In the genomic region with DNA sequence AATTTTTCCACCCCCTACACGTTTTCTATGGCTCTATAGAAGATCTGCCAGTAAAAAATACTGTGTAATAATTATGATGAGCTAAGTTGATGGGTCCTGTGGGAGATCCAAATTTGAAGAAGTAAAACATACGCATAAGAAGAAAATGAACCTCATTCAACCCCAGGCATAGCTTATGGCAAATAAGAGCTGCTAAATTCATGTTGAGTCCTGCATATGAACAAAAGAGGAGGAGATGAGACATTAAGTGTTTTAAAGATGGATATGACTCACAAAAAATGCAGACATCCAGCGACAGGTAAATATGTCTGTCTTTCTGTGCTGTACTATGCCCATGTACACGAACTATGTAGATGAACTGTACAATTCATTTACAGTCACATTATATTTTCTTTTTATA, we compare ENCODE assay signal across 31 cellular contexts.
"Had no signal": no experiment of that assay in that cellular context is flagged by ENCODE, and none has a peak within 500 bp of the region (broad histone marks: within the 10 kb centered on the region; RNA-seq: fewer than 3 reads in every experiment).

No MANE protein-coding gene starts in this region.

- H3K27me3 ChIP-seq: ascending aorta, MG63 had no signal

- H3K9me3 ChIP-seq: ascending aorta, MG63 had no signal

- H3K4me3 ChIP-seq: ascending aorta, MG63 had no signal

- H3K36me3 ChIP-seq: ascending aorta, MG63 had no signal

- H3K27ac Mint-ChIP-seq: activated CD4-positive, alpha-beta T cell treated with anti-CD3 and anti-CD28 coated beads, Interleukin-2, amount 10 ng/mL, durations not matched to agents 24 days and 14 days; activated CD8-positive, alpha-beta T cell treated with anti-CD3 and anti-CD28 coated beads for 36 hours; activated naive CD4-positive, alpha-beta T cell treated with anti-CD3 and anti-CD28 coated beads, Interleukin-2, amount 50 U/mL, for 24 hours; activated naive CD8-positive, alpha-beta T cell treated with anti-CD3 and anti-CD28 coated beads, Interleukin-2, amount 10 ng/mL, durations not matched to agents 7 days and 5 days; activated T-cell treated with anti-CD3 and anti-CD28 coated beads, Interleukin-2, amount 50 U/mL, for 72 hours; activated T-helper 17 cell treated with anti-CD3 and anti-CD28 coated beads, Interleukin-2, amount 50 U/mL, for 72 hours; IgD-negative memory B cell had no signal

- H3K4me3 Mint-ChIP-seq: activated CD4-positive, alpha-beta T cell treated with anti-CD3 and anti-CD28 coated beads, Interleukin-2, amount 10 ng/mL, durations not matched to agents 24 days and 14 days; activated CD8-positive, alpha-beta T cell treated with anti-CD3 and anti-CD28 coated beads for 36 hours; activated naive CD4-positive, alpha-beta T cell treated with anti-CD3 and anti-CD28 coated beads, Interleukin-2, amount 50 U/mL, for 24 hours; activated naive CD8-positive, alpha-beta T cell treated with anti-CD3 and anti-CD28 coated beads, Interleukin-2, amount 10 ng/mL, durations not matched to agents 7 days and 5 days; activated T-cell treated with anti-CD3 and anti-CD28 coated beads, Interleukin-2, amount 50 U/mL, for 72 hours; activated T-helper 17 cell treated with anti-CD3 and anti-CD28 coated beads, Interleukin-2, amount 50 U/mL, for 72 hours; IgD-negative memory B cell had no signal

- H3K27ac ChIP-seq: ascending aorta had no signal

- DNase-seq: activated CD4-positive, alpha-beta T cell treated with anti-CD3 and anti-CD28 coated beads, Interleukin-2, amount 10 ng/mL, durations not matched to agents 24 days and 14 days; activated CD4-positive, alpha-beta T cell treated with anti-CD3 and anti-CD28 coated beads, Interleukin-2, amount 50 U/mL, for 4 hours; activated CD8-positive, alpha-beta T cell treated with anti-CD3 and anti-CD28 coated beads for 36 hours; activated effector memory CD4-positive, alpha-beta T cell treated with anti-CD3 and anti-CD28 coated beads, Interleukin-2, amount 50 U/mL, for 16 hours; activated naive CD4-positive, alpha-beta T cell; activated naive CD8-positive, alpha-beta T cell treated with anti-CD3 and anti-CD28 coated beads, Interleukin-2, amount 10 ng/mL, durations not matched to agents 7 days and 5 days; activated T-cell treated with anti-CD3 and anti-CD28 coated beads, Interleukin-2, amount 50 U/mL, for 1 hour; activated T-cell treated with anti-CD3 and anti-CD28 coated beads, Interleukin-2, amount 50 U/mL, for 72 hours; amygdala; caudate nucleus; cerebellar nuclear complex; Karpas-422; KBM-7; MG63; NCI-H1048; NCI-H1105 treated with DMSO at 0.1 percent for 48 hours; NCI-H146; NCI-H1930; NCI-H2107; NCI-H226; NCI-H446 treated with DMSO at 0.1 percent for 48 hours; NCI-H524; Right ventricle myocardium superior; RPMI8226; SW 1271; T-helper 1 cell had no signal

- H3K4me1 ChIP-seq: ascending aorta had no signal

- H3K36me3 Mint-ChIP-seq: activated naive CD4-positive, alpha-beta T cell treated with anti-CD3 and anti-CD28 coated beads, Interleukin-2, amount 50 U/mL, for 24 hours; activated naive CD8-positive, alpha-beta T cell treated with anti-CD3 and anti-CD28 coated beads, Interleukin-2, amount 10 ng/mL, durations not matched to agents 7 days and 5 days had no signal

- FAIRE-seq: TTC549 had no signal

- H3K4me1 Mint-ChIP-seq: activated CD4-positive, alpha-beta T cell treated with anti-CD3 and anti-CD28 coated beads, Interleukin-2, amount 10 ng/mL, durations not matched to agents 24 days and 14 days; activated naive CD4-positive, alpha-beta T cell treated with anti-CD3 and anti-CD28 coated beads, Interleukin-2, amount 50 U/mL, for 24 hours; activated naive CD8-positive, alpha-beta T cell treated with anti-CD3 and anti-CD28 coated beads, Interleukin-2, amount 10 ng/mL, durations not matched to agents 7 days and 5 days; activated T-helper 17 cell treated with anti-CD3 and anti-CD28 coated beads, Interleukin-2, amount 50 U/mL, for 72 hours; IgD-negative memory B cell had no signal

- H3K9me3 Mint-ChIP-seq: activated CD4-positive, alpha-beta T cell treated with anti-CD3 and anti-CD28 coated beads, Interleukin-2, amount 10 ng/mL, durations not matched to agents 24 days and 14 days; activated CD8-positive, alpha-beta T cell treated with anti-CD3 and anti-CD28 coated beads for 36 hours; activated naive CD4-positive, alpha-beta T cell treated with anti-CD3 and anti-CD28 coated beads, Interleukin-2, amount 50 U/mL, for 24 hours; activated T-helper 17 cell treated with anti-CD3 and anti-CD28 coated beads, Interleukin-2, amount 50 U/mL, for 72 hours had no signal

- H3K27me3 Mint-ChIP-seq: activated CD4-positive, alpha-beta T cell treated with anti-CD3 and anti-CD28 coated beads, Interleukin-2, amount 10 ng/mL, durations not matched to agents 24 days and 14 days; activated CD8-positive, alpha-beta T cell treated with anti-CD3 and anti-CD28 coated beads for 36 hours; activated naive CD4-positive, alpha-beta T cell treated with anti-CD3 and anti-CD28 coated beads, Interleukin-2, amount 50 U/mL, for 24 hours; activated naive CD8-positive, alpha-beta T cell treated with anti-CD3 and anti-CD28 coated beads, Interleukin-2, amount 10 ng/mL, durations not matched to agents 7 days and 5 days; activated T-helper 17 cell treated with anti-CD3 and anti-CD28 coated beads, Interleukin-2, amount 50 U/mL, for 72 hours; IgD-negative memory B cell had no signal
